Comparison of ENCODE assay signal across 8 cellular contexts in the genomic region with DNA sequence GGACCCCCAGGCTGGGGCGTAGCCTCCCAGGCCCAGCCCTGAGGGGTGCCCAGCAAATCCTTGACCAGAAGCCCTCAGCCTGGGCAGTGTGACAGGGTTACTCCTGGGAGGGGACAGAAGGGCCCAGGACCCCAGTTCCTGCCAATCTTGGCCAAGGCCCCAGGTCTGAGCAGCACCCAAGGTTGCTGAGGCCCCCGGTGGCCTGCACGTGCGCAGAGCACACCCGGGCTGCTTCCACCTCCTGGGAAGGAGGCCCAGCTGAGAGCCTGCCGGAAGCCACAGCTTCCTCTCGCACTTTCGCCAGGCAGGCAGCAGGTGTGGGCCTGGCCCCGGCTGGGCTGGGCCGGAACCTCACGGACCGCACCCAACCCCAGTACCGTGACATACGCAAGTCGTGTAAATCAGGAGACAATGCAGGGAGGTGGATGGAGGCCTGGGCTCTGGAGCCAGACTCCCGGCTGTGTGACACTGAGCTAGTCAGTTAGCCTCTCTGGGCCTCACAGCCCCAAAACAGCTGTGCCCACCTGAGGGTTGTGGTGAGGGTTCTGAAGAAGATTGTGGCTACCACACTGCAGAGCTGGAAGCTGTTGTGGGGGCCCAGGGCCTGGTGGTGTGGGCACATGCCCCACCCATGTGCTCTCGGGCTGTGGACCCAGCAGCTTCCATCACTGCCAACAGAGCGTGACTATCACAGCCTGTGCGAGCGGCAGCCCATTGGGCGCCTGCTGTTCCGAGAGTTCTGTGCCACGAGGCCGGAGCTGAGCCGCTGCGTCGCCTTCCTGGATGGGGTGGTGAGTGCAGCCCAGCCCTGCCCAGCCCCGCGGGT. TPM values are rescaled to one million over a fixed set of nuclear protein-coding genes. Genes with fewer than 3 reads are reported as not detected.
DNase-seq lines count a peak whose midpoint lies in the region; ATAC-seq and TF ChIP-seq lines count a peak whose summit lies in the region.

No MANE protein-coding gene starts in this region.

- peak overlapping the region; percentile 9 to 45 for H3K9ac ChIP-seq in colonic mucosa (ENCODE audit: low read depth in 2 of 2, low read length in 2 of 2)

- peak overlapping the region; percentile 5 for H3K4me3 ChIP-seq in colonic mucosa

- peaks cover 5% of the 10 kb centered on the region for H3K36me3 Mint-ChIP-seq in T-helper 17 cell (ENCODE audit: low read depth)
- peaks cover 3% of the 10 kb centered on the region for H3K36me3 Mint-ChIP-seq in endothelial cell (ENCODE audit: low read depth, unreplicated experiment)

- H3K27me3 Mint-ChIP-seq in T-helper 17 cell: no peaks in the 10 kb centered on the region
- H3K27me3 Mint-ChIP-seq in endothelial cell (ENCODE audit: unreplicated experiment): peaks cover 10% of the 10 kb centered on the region

- H3K4me1 ChIP-seq in colonic mucosa: peaks cover 4% of the 10 kb centered on the region

- H3K4me1 Mint-ChIP-seq in T-helper 17 cell (peaks cover 55% of the 10 kb centered on the region), endothelial cell (ENCODE audit: unreplicated experiment) (peaks cover 11% of the 10 kb centered on the region)

- peak overlapping the region; percentile 98 for H3K27ac Mint-ChIP-seq in T-helper 17 cell
- no peak overlapping the region for H3K27ac Mint-ChIP-seq in endothelial cell (ENCODE audit: unreplicated experiment)

- H3K4me3 Mint-ChIP-seq in T-helper 17 cell (peak overlapping the region; percentile 93), endothelial cell (ENCODE audit: unreplicated experiment) (no peak overlapping the region)

- no peaks in the 10 kb centered on the region for H3K27me3 ChIP-seq in colonic mucosa

- peaks cover 20% of the 10 kb centered on the region for H3K36me3 ChIP-seq in colonic mucosa

- no peaks in the 10 kb centered on the region for H3K9me3 ChIP-seq in T-helper 17 cell (ENCODE audit: control insufficient read depth, low read length, poor library complexity, severe bottlenecking)
- H3K9me3 ChIP-seq in colonic mucosa: no peaks in the 10 kb centered on the region

- ATAC-seq in GM18873 (IDR thresholded peaks at IDR 0.05; ENCODE audit: low FRiP score, unreplicated experiment) (peak; percentile 46), HG02981 (IDR thresholded peaks at IDR 0.05; ENCODE audit: unreplicated experiment) (peak; percentile 38), T-helper 17 cell (peak; percentile 46)

- no peaks in the 10 kb centered on the region for H3K9me3 Mint-ChIP-seq in endothelial cell (ENCODE audit: unreplicated experiment)

- TF ChIP-seq CTCF in colonic mucosa (IDR thresholded peaks at IDR 0.05) (no peak), endothelial cell (IDR thresholded peaks at IDR 0.05; ENCODE audit: unreplicated experiment) (no peak)

- intact Hi-C loops in colonic mucosa (cut with DNase I): no loop called here

- DNase-seq in T-helper 17 cell: peak; percentile 46 to 63 (median 56)
- no peak for DNase-seq in colonic mucosa
- peak; percentile 72 to 79 for DNase-seq in stimulated activated CD4-positive, alpha-beta T cell treated with anti-CD3 and anti-CD28 coated beads, Interleukin-2, amount 100 ng/mL, for 24 hours
- no peak for DNase-seq in GDM1 (lab: John Stamatoyannopoulos, UW)
- DNase-seq in endothelial cell (ENCODE audit: low spot score): no peak
- no peak for DNase-seq in AG20443 (ENCODE audit: low spot score)

- peak overlapping the region; percentile 41 for H3K27ac ChIP-seq in colonic mucosa

RNA-seq across cellular contexts. Expression of a gene that starts 5.1 kb away (rescaled TPM):
- total RNA-seq in T-helper 17 cell (100 to 1,000 TPM; 178 to 232 TPM), colonic mucosa (10 to 100 TPM; 38.0 to 64.4 TPM), endothelial cell (ENCODE audit: unreplicated experiment) (33.1 TPM)

RNA-seq across cellular contexts. Expression of a gene that starts 15.1 kb away (rescaled TPM):
- total RNA-seq in T-helper 17 cell (10 to 100 TPM; 32.0 to 40.1 TPM), colonic mucosa (1 to 10 TPM; 3.9 to 5.0 TPM), endothelial cell (ENCODE audit: unreplicated experiment) (0.97 TPM)

RNA-seq across cellular contexts. Expression of a gene that starts 22.2 kb away (rescaled TPM):
- total RNA-seq in T-helper 17 cell (1 to 10 TPM in 1 of 2 donors, under 1 TPM in 1; 0.62 to 1.1 TPM), colonic mucosa (10 to 100 TPM; 14.7 to 34.0 TPM), endothelial cell (ENCODE audit: unreplicated experiment) (1.4 TPM)

RNA-seq across cellular contexts. Expression of a gene that starts 31.1 kb away (rescaled TPM):
- total RNA-seq in T-helper 17 cell (not detected), colonic mucosa (not detected), endothelial cell (ENCODE audit: unreplicated experiment) (not detected)

RNA-seq across cellular contexts. Expression of a gene that starts 41.9 kb away (rescaled TPM):
- total RNA-seq in T-helper 17 cell (1 to 10 TPM; 1.2 to 5.0 TPM), colonic mucosa (10 to 100 TPM in 1 of 2 donors, 1 to 10 TPM in 1; 9.3 to 18.8 TPM), endothelial cell (ENCODE audit: unreplicated experiment) (315 TPM)

Comparison
In these comparisons a context has a peak if more than half of its experiments do, and no peak if none do; other contexts are left out.
1. DNase-seq: peak in T-helper 17 cell (3 of 3) and stimulated activated CD4-positive, alpha-beta T cell treated with anti-CD3 and anti-CD28 coated beads, Interleukin-2, amount 100 ng/mL, for 24 hours (2 of 2); none in colonic mucosa (single experiment), GDM1 (single experiment), endothelial cell (single experiment) and AG20443 (single experiment).
2. RNA of a gene that starts 15.1 kb away (total RNA-seq): 32.0 to 40.1 TPM in T-helper 17 cell; 3.9 to 5.0 TPM in colonic mucosa and 0.97 TPM in endothelial cell (single experiment); every median in the first group is over 4 times any median in the second.
3. Peak in every context shown above with its lines, with median percentiles within 50 percentile points of each other: ATAC-seq.